ENCODE assay signal across 13 cellular contexts in the genomic region with DNA sequence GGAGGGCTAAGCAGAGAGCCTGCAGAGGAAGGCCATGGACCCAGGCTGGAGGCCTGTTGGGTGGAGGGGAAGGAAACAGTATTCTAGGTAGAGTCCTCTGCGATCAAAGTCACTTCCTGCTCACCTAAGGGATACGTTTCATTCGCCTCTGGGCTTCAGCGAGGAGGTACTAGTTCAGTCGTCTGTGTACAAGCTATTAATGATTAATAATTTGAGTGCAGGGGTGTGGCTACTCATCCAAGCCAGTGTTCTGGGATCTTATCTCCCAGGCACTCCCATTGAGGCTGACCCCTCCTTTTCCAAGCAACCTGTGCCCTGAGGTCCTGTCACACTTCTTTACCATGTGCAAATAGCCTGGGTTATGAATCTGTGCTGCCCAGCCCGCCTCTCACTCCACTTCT. TPM values are rescaled to one million over a fixed set of nuclear protein-coding genes. Genes with fewer than 3 reads are reported as not detected.
A peak's percentile ranks its signal among the peaks of the same experiment; 100 is the strongest.
DNase-seq lines count a peak whose midpoint lies in the region; ATAC-seq and TF ChIP-seq lines count a peak whose summit lies in the region.
"Had no signal": no experiment of that assay in that cellular context is flagged by ENCODE, and none has a peak within 500 bp of the region (broad histone marks: within the 10 kb centered on the region; RNA-seq: fewer than 3 reads in every experiment).

No MANE protein-coding gene starts in this region.

- peak overlapping the region; percentile 89 for H3K27ac ChIP-seq in hepatocyte
- H3K27ac ChIP-seq: C4-2B, KMS-11, left ventricle myocardium inferior, tibial artery had no signal

- ATAC-seq in GM21529 (IDR thresholded peaks at IDR 0.05; ENCODE audit: unreplicated experiment) (no peak), Right ventricle myocardium inferior (no peak)

- no peaks in the 10 kb centered on the region for H3K9me3 ChIP-seq in hepatocyte (ENCODE audit: low read depth)
- H3K9me3 ChIP-seq: left ventricle myocardium inferior, tibial artery had no signal

- intact Hi-C loops in Right ventricle myocardium inferior (cut with DNase I), result loop anchor here (1.0 kb wide), 1 partner anchor 259 kb away; no protein-coding TSS in a partner anchor

- H4K20me1 ChIP-seq in hepatocyte (ENCODE audit: insufficient read depth, poor library complexity, severe bottlenecking), result no peaks in the 10 kb centered on the region

- peak; percentile 9 to 16 for DNase-seq in NCI-H526 (lab: John Stamatoyannopoulos, UW)
- no peak for DNase-seq in NCI-H526 treated with DMSO at 0.1 percent for 48 hours (lab: John Stamatoyannopoulos, UW)
- DNase-seq in hepatocyte (ENCODE audit: low spot score), result peak; percentile 87
- peak; percentile 79 for DNase-seq in mucosa of gallbladder (ENCODE audit: low spot score)
- DNase-seq in AG20443 (ENCODE audit: low spot score), result no peak
- DNase-seq in H4 (ENCODE audit: low spot score), result no peak
- no peak for DNase-seq in Right ventricle myocardium inferior (ENCODE audit: missing footprints)

- TF ChIP-seq CTCF in hepatocyte (IDR thresholded peaks at IDR 0.05; ENCODE audit: poor library complexity), result no peak

- 49% methylated on average over 6 of the region's 6 CpGs for WGBS in hepatocyte (ENCODE audit: low lambda C conversion rate, missing lambda C conversion rate)

- no peak overlapping the region for H3K4me3 ChIP-seq in hepatocyte
- H3K4me3 ChIP-seq: left ventricle myocardium inferior, tibial artery had no signal

- H3K4me1 ChIP-seq in hepatocyte (ENCODE audit: insufficient read depth), result peaks cover 7% of the 10 kb centered on the region
- H3K4me1 ChIP-seq: tibial artery had no signal

- H3K27me3 ChIP-seq in hepatocyte, result no peaks in the 10 kb centered on the region
- H3K27me3 ChIP-seq: dorsolateral prefrontal cortex, tibial artery had no signal

- H3K9me2 ChIP-seq in hepatocyte (replicated peaks; ENCODE audit: insufficient read depth), result no peaks in the 10 kb centered on the region

- H3K79me2 ChIP-seq in hepatocyte, result peaks cover 27% of the 10 kb centered on the region

- H2AFZ ChIP-seq in hepatocyte, result no peak overlapping the region

- no peaks in the 10 kb centered on the region for H3K36me3 ChIP-seq in hepatocyte (replicated peaks; ENCODE audit: insufficient read depth, low read depth)
- H3K36me3 ChIP-seq: left ventricle myocardium inferior, tibial artery had no signal

- peak overlapping the region; percentile 63 for H3K4me2 ChIP-seq in hepatocyte
- H3K4me2 ChIP-seq: KMS-11 had no signal

RNA-seq across cellular contexts. Expression of a gene that starts 25.2 kb away (rescaled TPM):
- total RNA-seq in hepatocyte (22.1 and 22.4 TPM in 2 replicates), mucosa of gallbladder (34.7 TPM), Right ventricle myocardium inferior (15.3 TPM)
- polyA plus RNA-seq in hepatocyte, result 13.1 and 17.0 TPM in 2 replicates
- total RNA-seq in H4 (2014; rRNA removed; shearing (Covaris generic)), result 2.2 and 4.1 TPM in 2 replicates

Comparison
In these comparisons a context has a peak if more than half of its experiments do, and no peak if none do; other contexts are left out.
1. DNase-seq: peak in NCI-H526 (2 of 2), hepatocyte (single experiment) and mucosa of gallbladder (single experiment); none in NCI-H526 treated with DMSO at 0.1 percent for 48 hours (single experiment), AG20443 (single experiment), H4 (single experiment) and Right ventricle myocardium inferior (single experiment).